In the genomic region with DNA sequence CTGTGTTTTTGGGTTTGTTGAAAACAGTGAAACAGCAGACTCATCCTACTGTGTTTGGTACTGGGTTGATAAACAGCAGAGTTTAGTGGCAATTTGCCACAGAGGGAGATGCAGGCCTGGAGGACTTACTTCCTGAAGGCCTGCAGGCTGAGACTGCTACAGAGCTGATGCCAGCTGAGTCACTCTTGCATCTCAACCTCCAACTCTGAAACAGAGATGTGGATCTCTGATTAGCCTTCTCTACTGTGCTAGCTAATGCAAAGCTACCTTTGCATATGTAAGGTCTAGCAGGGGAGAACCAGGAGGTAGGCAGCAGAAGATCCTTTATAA, we compare ENCODE assay signal across 9 cellular contexts. TPM values are rescaled to one million over a fixed set of nuclear protein-coding genes. Genes with fewer than 3 reads are reported as not detected.
A peak's percentile ranks its signal among the peaks of the same experiment; 100 is the strongest.
DNase-seq lines count a peak whose midpoint lies in the region; ATAC-seq, FAIRE-seq and TF ChIP-seq lines count a peak whose summit lies in the region.
"Had no signal": no experiment of that assay in that cellular context is flagged by ENCODE, and none has a peak within 500 bp of the region (broad histone marks: within the 10 kb centered on the region; RNA-seq: fewer than 3 reads in every experiment).

No MANE protein-coding gene starts in this region.

- H3K27me3 Mint-ChIP-seq in endothelial cell (ENCODE audit: unreplicated experiment) = peaks cover 2% of the 10 kb centered on the region
- H3K27me3 Mint-ChIP-seq: natural killer cell treated with Interleukin-12 subunit alpha and Interleukin-12 subunit beta and Interleukin-15 and Interleukin-18, amount 100 ng/mL, for 72 hours had no signal

- H2BK12ac ChIP-seq in mesenchymal stem cell (ENCODE audit: low read length in 2 of 2) = no peak overlapping the region

- peaks cover 7% of the 10 kb centered on the region for H3K79me1 ChIP-seq in mesenchymal stem cell (replicated peaks; ENCODE audit: low read length, poor library complexity, severe bottlenecking)

- H3K4me2 ChIP-seq in mesenchymal stem cell (ENCODE audit: low read length, poor library complexity, severe bottlenecking) = no peak overlapping the region

- H3K27ac ChIP-seq in mesenchymal stem cell (ENCODE audit: low read length, poor library complexity, severe bottlenecking) = peak overlapping the region; percentile 57

- peaks cover 4% of the 10 kb centered on the region for H3K36me3 ChIP-seq in bronchial epithelial cell (ENCODE audit: control insufficient read depth, insufficient read depth, low read length)
- H3K36me3 ChIP-seq in mesenchymal stem cell (ENCODE audit: control insufficient read depth in 1 of 2, insufficient read depth in 2 of 2, low read depth in 1 of 2, low read length in 2 of 2) = peaks cover 0 to 10% of the 10 kb centered on the region in 2 experiments

- H3K27ac Mint-ChIP-seq in endothelial cell (ENCODE audit: unreplicated experiment) = no peak overlapping the region
- H3K27ac Mint-ChIP-seq: natural killer cell treated with Interleukin-12 subunit alpha and Interleukin-12 subunit beta and Interleukin-15 and Interleukin-18, amount 100 ng/mL, for 72 hours had no signal

- TF ChIP-seq CTCF in bronchial epithelial cell (IDR thresholded peaks at IDR 0.05; ENCODE audit: insufficient read depth, low read length, severe bottlenecking) (no peak), endothelial cell (IDR thresholded peaks at IDR 0.05; ENCODE audit: unreplicated experiment) (no peak)

- no peak overlapping the region for H2BK5ac ChIP-seq in mesenchymal stem cell (ENCODE audit: low read depth, low read length, poor library complexity, severe bottlenecking)

- H3K18ac ChIP-seq in mesenchymal stem cell (ENCODE audit: low read depth in 1 of 2, low read length in 2 of 2) = no peak overlapping the region

- H3K14ac ChIP-seq in mesenchymal stem cell (ENCODE audit: low read length in 2 of 2) = no peak overlapping the region

- no peak overlapping the region for H2BK120ac ChIP-seq in mesenchymal stem cell (ENCODE audit: low read depth, low read length)

- no peak overlapping the region for H2BK15ac ChIP-seq in mesenchymal stem cell (ENCODE audit: low read depth, poor library complexity, severe bottlenecking)

- H4K91ac ChIP-seq in mesenchymal stem cell (ENCODE audit: low read length) = no peak overlapping the region

- H3K23ac ChIP-seq in mesenchymal stem cell (ENCODE audit: low read length in 2 of 2) = no peak overlapping the region

- no peaks in the 10 kb centered on the region for H3K4me1 Mint-ChIP-seq in endothelial cell (ENCODE audit: unreplicated experiment)

- no peaks in the 10 kb centered on the region for H3K36me3 Mint-ChIP-seq in endothelial cell (ENCODE audit: low read depth, unreplicated experiment)
- H3K36me3 Mint-ChIP-seq: natural killer cell treated with Interleukin-12 subunit alpha and Interleukin-12 subunit beta and Interleukin-15 and Interleukin-18, amount 100 ng/mL, for 72 hours had no signal

- H3K9ac ChIP-seq in mesenchymal stem cell (ENCODE audit: low read length) = peak overlapping the region; percentile 65

- H3K9me3 ChIP-seq in mesenchymal stem cell (ENCODE audit: control insufficient read depth, low read length) = no peaks in the 10 kb centered on the region

- peaks cover 8% of the 10 kb centered on the region for H3K4me1 ChIP-seq in mesenchymal stem cell (ENCODE audit: control insufficient read depth, insufficient read depth, low read depth, low read length)

- H3K9me3 Mint-ChIP-seq in endothelial cell (ENCODE audit: unreplicated experiment) = no peaks in the 10 kb centered on the region
- H3K9me3 Mint-ChIP-seq: natural killer cell treated with Interleukin-12 subunit alpha and Interleukin-12 subunit beta and Interleukin-15 and Interleukin-18, amount 100 ng/mL, for 72 hours had no signal

- DNase-seq in activated CD4-positive, CD25-positive, alpha-beta regulatory T cell (lab: John Stamatoyannopoulos, UW) = no peak
- DNase-seq in NCI-H226 = peak; percentile 94
- DNase-seq in bronchial epithelial cell (ENCODE audit: low read depth) = peak; percentile 75
- DNase-seq in mesenchymal stem cell = peak; percentile 95
- no peak for DNase-seq in stimulated activated naive CD4-positive, alpha-beta T cell (lab: John Stamatoyannopoulos, UW)
- no peak for DNase-seq in endothelial cell (ENCODE audit: low spot score)

- peak; percentile 74 to 91 for ATAC-seq in activated CD4-positive, CD25-positive, alpha-beta regulatory T cell treated with anti-CD3 and anti-CD28 coated beads, Interleukin-2, amount 50 U/mL, for 24 hours
- ATAC-seq in GM18909 (IDR thresholded peaks at IDR 0.05; ENCODE audit: poor library complexity, unreplicated experiment) = no peak

- H2AFZ ChIP-seq in mesenchymal stem cell (ENCODE audit: low read depth, low read length) = no peak overlapping the region

- no peak for FAIRE-seq in bronchial epithelial cell (lab: Jason Lieb, UNC)

- H4K8ac ChIP-seq in mesenchymal stem cell (ENCODE audit: low read length) = no peak overlapping the region

- no peak overlapping the region for H3K4ac ChIP-seq in mesenchymal stem cell (ENCODE audit: low read depth in 1 of 2, low read length in 2 of 2)

- H3K4me3 Mint-ChIP-seq in endothelial cell (ENCODE audit: unreplicated experiment) = no peak overlapping the region
- H3K4me3 Mint-ChIP-seq: natural killer cell treated with Interleukin-12 subunit alpha and Interleukin-12 subunit beta and Interleukin-15 and Interleukin-18, amount 100 ng/mL, for 72 hours had no signal

- H3K4me3 ChIP-seq in bronchial epithelial cell (ENCODE audit: low read depth, low read length) (no peak overlapping the region), mesenchymal stem cell (ENCODE audit: insufficient read depth in 1 of 2, low read depth in 1 of 2, low read length in 2 of 2) (no peak overlapping the region)

- H3K27me3 ChIP-seq in bronchial epithelial cell (ENCODE audit: control insufficient read depth, insufficient read depth, low read length) (no peaks in the 10 kb centered on the region), mesenchymal stem cell (ENCODE audit: control insufficient read depth in 1 of 2, insufficient read depth in 1 of 2, low read length in 2 of 2) (no peaks in the 10 kb centered on the region)

- H2AK5ac ChIP-seq in mesenchymal stem cell (ENCODE audit: low read length, severe bottlenecking) = no peak overlapping the region

RNA-seq across cellular contexts. Expression of a gene that starts 14.3 kb away (rescaled TPM):
- total RNA-seq in bronchial epithelial cell (61.1 and 113 TPM in 2 replicates), endothelial cell (ENCODE audit: unreplicated experiment) (280 TPM)
- polyA plus RNA-seq in mesenchymal stem cell (2013, experiment 1 of 2) = 757 TPM
- 746 TPM for polyA plus RNA-seq in mesenchymal stem cell (2013, experiment 2 of 2)

RNA-seq across cellular contexts. Expression of a gene that starts 20.6 kb away (rescaled TPM):
- total RNA-seq in bronchial epithelial cell (14.0 and 20.6 TPM in 2 replicates), endothelial cell (ENCODE audit: unreplicated experiment) (104 TPM)
- polyA plus RNA-seq in mesenchymal stem cell (2013, experiment 1 of 2) = 10.2 TPM
- polyA plus RNA-seq in mesenchymal stem cell (2013, experiment 2 of 2) = 9.5 TPM

RNA-seq across cellular contexts. Expression of a gene that starts 56.3 kb away (rescaled TPM):
- total RNA-seq in bronchial epithelial cell = 16.1 and 21.9 TPM in 2 replicates
- 21.9 TPM for polyA plus RNA-seq in mesenchymal stem cell (2013, experiment 1 of 2)
- polyA plus RNA-seq in mesenchymal stem cell (2013, experiment 2 of 2) = 22.4 TPM
- 32.0 TPM for total RNA-seq in endothelial cell (ENCODE audit: unreplicated experiment)

Comparison
In these comparisons a context has a peak if more than half of its experiments do, and no peak if none do; other contexts are left out.
1. DNase-seq: peak in NCI-H226 (single experiment), bronchial epithelial cell (single experiment) and mesenchymal stem cell (single experiment); none in activated CD4-positive, CD25-positive, alpha-beta regulatory T cell (0 of 4), stimulated activated naive CD4-positive, alpha-beta T cell (0 of 6) and endothelial cell (single experiment).